Comparison of ENCODE assay signal across 8 cellular contexts in genomic region chr12:95218852-95219171, GRCh38. TPM values are rescaled to one million over a fixed set of nuclear protein-coding genes. Genes with fewer than 3 reads are reported as not detected.
DNase-seq lines count a peak whose midpoint lies in the region; ATAC-seq, FAIRE-seq and TF ChIP-seq lines count a peak whose summit lies in the region.

No MANE protein-coding gene starts in this region.

- 0 out of 2 replicates have a peak, but pooled peaks cover 3% of the 10 kb centered on the region for H3K36me3 ChIP-seq in HUES48 (ENCODE audit: control insufficient read depth, insufficient read depth, low read length)

- H3K4me1 ChIP-seq in HUES48 (ENCODE audit: control insufficient read depth, insufficient read depth, low read length), result peaks cover 29% of the 10 kb centered on the region

- H3K27me3 ChIP-seq in CD4-positive, alpha-beta T cell (ENCODE audit: control insufficient read depth, insufficient read depth, low read length), result no peaks in the 10 kb centered on the region
- H3K27me3 ChIP-seq in HUES48 (ENCODE audit: control insufficient read depth, insufficient read depth, low read length), result no peaks in the 10 kb centered on the region

- FAIRE-seq in GM19239 (lab: Jason Lieb, UNC), result no peak

- ATAC-seq in CD4-positive, alpha-beta T cell (ENCODE audit: poor library complexity), result no peak
- no peak for ATAC-seq in GM19328 (IDR thresholded peaks at IDR 0.05; ENCODE audit: unreplicated experiment)

- H3K9me3 ChIP-seq in CD4-positive, alpha-beta T cell (ENCODE audit: control insufficient read depth, low read length), result no peaks in the 10 kb centered on the region
- no peaks in the 10 kb centered on the region for H3K9me3 ChIP-seq in HUES48 (ENCODE audit: control insufficient read depth, insufficient read depth, low read length)

- CTCF ChIA-PET in CD4-positive, alpha-beta T cell (lab: Charles Lee), result no interaction called here

- peaks cover 4% of the 10 kb centered on the region for H3K27me3 Mint-ChIP-seq in CD4-positive, alpha-beta T cell
- peaks cover 16% of the 10 kb centered on the region for H3K27me3 Mint-ChIP-seq in T-helper 2 cell treated with Interferon-gamma antibody and Interleukin-4, amounts not matched to agents 5 μg/mL and 100 μg/mL, for 36 hours (ENCODE audit: low read depth)
- no peaks in the 10 kb centered on the region for H3K27me3 Mint-ChIP-seq in mesothelial cell of epicardium (ENCODE audit: low read depth)

- H3K4me1 Mint-ChIP-seq in CD4-positive, alpha-beta T cell (ENCODE audit: low read depth), result peaks cover 53% of the 10 kb centered on the region
- H3K4me1 Mint-ChIP-seq in T-helper 2 cell treated with Interferon-gamma antibody and Interleukin-4, amounts not matched to agents 5 μg/mL and 100 μg/mL, for 36 hours (ENCODE audit: low read depth), result peaks cover 34% of the 10 kb centered on the region
- peaks cover 40% of the 10 kb centered on the region for H3K4me1 Mint-ChIP-seq in mesothelial cell of epicardium

- peak overlapping the region; percentile 99 for H3K4me3 ChIP-seq in HUES48 (ENCODE audit: low read depth, low read length)

- no peaks in the 10 kb centered on the region for H3K9me3 Mint-ChIP-seq in CD4-positive, alpha-beta T cell
- no peaks in the 10 kb centered on the region for H3K9me3 Mint-ChIP-seq in T-helper 2 cell treated with Interferon-gamma antibody and Interleukin-4, amounts not matched to agents 5 μg/mL and 100 μg/mL, for 36 hours
- H3K9me3 Mint-ChIP-seq in mesothelial cell of epicardium, result no peaks in the 10 kb centered on the region

- peak overlapping the region; percentile 94 for H3K4me3 Mint-ChIP-seq in CD4-positive, alpha-beta T cell
- H3K4me3 Mint-ChIP-seq in T-helper 2 cell treated with Interferon-gamma antibody and Interleukin-4, amounts not matched to agents 5 μg/mL and 100 μg/mL, for 36 hours, result peak overlapping the region; percentile 97
- H3K4me3 Mint-ChIP-seq in mesothelial cell of epicardium, result peak overlapping the region; percentile 91

- peak overlapping the region; percentile 96 for H3K27ac ChIP-seq in CD4-positive, alpha-beta T cell (ENCODE audit: low read depth, low read length)
- H3K27ac ChIP-seq in HUES48 (ENCODE audit: low read depth, low read length) (peak overlapping the region; percentile 99), temporal lobe (ENCODE audit: low read depth, low read length) (peak overlapping the region; percentile 96)

- H3K27ac Mint-ChIP-seq in CD4-positive, alpha-beta T cell, result peak overlapping the region; percentile 88
- peak overlapping the region; percentile 100 for H3K27ac Mint-ChIP-seq in T-helper 2 cell treated with Interferon-gamma antibody and Interleukin-4, amounts not matched to agents 5 μg/mL and 100 μg/mL, for 36 hours
- H3K27ac Mint-ChIP-seq in mesothelial cell of epicardium, result peak overlapping the region; percentile 98

- DNase-seq in CD4-positive, alpha-beta T cell, result peak in 4 of 10 experiments; percentile 6 to 16 (median 11)
- peak; percentile 51 for DNase-seq in T-helper 2 cell treated with Interferon-gamma antibody and Interleukin-4, amounts not matched to agents 5 μg/mL and 100 μg/mL, for 36 hours (ENCODE audit: low spot score)
- DNase-seq in central memory CD4-positive, alpha-beta T cell, result peak; percentile 35
- DNase-seq in mesothelial cell of epicardium (ENCODE audit: low spot score in 2 of 2, unreplicated experiment in 2 of 2) (no peak), GM19239 (ENCODE audit: insufficient read length, low spot score) (no peak)

- intact Hi-C loops in CD4-positive, alpha-beta T cell (cut with DNase I, micrococcal nuclease), result loop anchor here (2.0 to 10.0 kb wide), 8 partner anchors 144 to 1542 kb away; partner anchors contain the start of genes CRADD (in 1 of the 2), LTA4H (in 1 of the 2), METAP2 (in 1 of the 2) and NDUFA12 (in 1 of the 2)

- H3K9ac ChIP-seq in HUES48 (ENCODE audit: low read depth, low read length), result peak overlapping the region; percentile 98

- no peak for TF ChIP-seq CTCF in CD4-positive, alpha-beta T cell (IDR thresholded peaks at IDR 0.05)
- TF ChIP-seq CTCF in mesothelial cell of epicardium (IDR thresholded peaks at IDR 0.05; ENCODE audit: unreplicated experiment), result no peak

- POLR2A ChIA-PET in CD4-positive, alpha-beta T cell (lab: Charles Lee), result interaction anchor here (4.5 kb wide), 1 partner anchor 254 kb away, joined by 62 read pairs; the partner anchor contains the start of gene METAP2

- peaks cover 10% of the 10 kb centered on the region for H3K36me3 Mint-ChIP-seq in CD4-positive, alpha-beta T cell (ENCODE audit: low read depth)
- H3K36me3 Mint-ChIP-seq in T-helper 2 cell treated with Interferon-gamma antibody and Interleukin-4, amounts not matched to agents 5 μg/mL and 100 μg/mL, for 36 hours (ENCODE audit: low read depth), result peaks cover 11% of the 10 kb centered on the region
- peaks cover 3% of the 10 kb centered on the region for H3K36me3 Mint-ChIP-seq in mesothelial cell of epicardium

RNA-seq across cellular contexts. Expression of gene VEZT, which starts 1.2 kb away (rescaled TPM):
- total RNA-seq in CD4-positive, alpha-beta T cell, result 10 to 100 TPM; 52.6 to 57.2 TPM
- 107 to 110 TPM (median 107 TPM) in 3 replicates for total RNA-seq in mesothelial cell of epicardium
- 172 TPM for total RNA-seq in temporal lobe

RNA-seq across cellular contexts. Expression of gene FGD6, which starts 1.5 kb away (rescaled TPM):
- total RNA-seq in CD4-positive, alpha-beta T cell, result 1 to 10 TPM; 1.5 TPM
- 17.5 to 18.2 TPM (median 18.0 TPM) in 3 replicates for total RNA-seq in mesothelial cell of epicardium
- 8.1 TPM for total RNA-seq in temporal lobe

Comparison
In these comparisons a context has a peak if more than half of its experiments do, and no peak if none do; other contexts are left out.
1. DNase-seq: peak in T-helper 2 cell treated with Interferon-gamma antibody and Interleukin-4, amounts not matched to agents 5 μg/mL and 100 μg/mL, for 36 hours (single experiment) and central memory CD4-positive, alpha-beta T cell (single experiment); none in mesothelial cell of epicardium (0 of 2) and GM19239 (single experiment).
2. Peak in every context shown above with its lines, with median percentiles within 50 percentile points of each other: H3K27ac ChIP-seq, H3K27ac Mint-ChIP-seq and H3K4me3 Mint-ChIP-seq.